Comparison of ENCODE assay signal across 22 cellular contexts in genomic region chr11:83600656-83601055, GRCh38.
DNase-seq lines count a peak whose midpoint lies in the region; ATAC-seq, FAIRE-seq and TF ChIP-seq lines count a peak whose summit lies in the region.
"Had no signal": no experiment of that assay in that cellular context is flagged by ENCODE, and none has a peak within 500 bp of the region (broad histone marks: within the 10 kb centered on the region; RNA-seq: fewer than 3 reads in every experiment).

No MANE protein-coding gene starts in this region.

- H3K27ac ChIP-seq in trophoblast cell (ENCODE audit: low read depth, low read length) = peak overlapping the region; percentile 53

- H4K8ac ChIP-seq in trophoblast cell (ENCODE audit: low read depth, low read length) = no peak overlapping the region

- WGBS in trophoblast cell (ENCODE audit: extremely low coverage, insufficient coverage, insufficient read length) = no CpG with 5 or more reads among the region's 1 CpG

- H3K79me1 ChIP-seq in trophoblast cell (ENCODE audit: low read length) = no peaks in the 10 kb centered on the region

- no peaks in the 10 kb centered on the region for H3K36me3 Mint-ChIP-seq in immature natural killer cell

- no peak overlapping the region for H3K4ac ChIP-seq in trophoblast cell (ENCODE audit: low read depth, low read length)

- H2AK5ac ChIP-seq in trophoblast cell (ENCODE audit: low read length) = no peak overlapping the region

- no peak overlapping the region for H3K27ac Mint-ChIP-seq in immature natural killer cell
- H3K27ac Mint-ChIP-seq: B cell; CD4-positive, alpha-beta T cell; HFFc6 had no signal

- no peak for TF ChIP-seq POLR2A in GM12891 (IDR thresholded peaks at IDR 0.05; ENCODE audit: low read depth, low read length)

- H3K9me3 ChIP-seq in trophoblast cell (ENCODE audit: insufficient read depth, low read depth, low read length) (no peaks in the 10 kb centered on the region), HAP-1 (no peaks in the 10 kb centered on the region)

- H3K9me3 Mint-ChIP-seq in immature natural killer cell = peaks cover 0 to 8% (median 0%) of the 10 kb centered on the region in 6 donors
- H3K9me3 Mint-ChIP-seq: CD4-positive, alpha-beta T cell; HFFc6 had no signal

- no peaks in the 10 kb centered on the region for H3K36me3 ChIP-seq in trophoblast cell (ENCODE audit: control insufficient read depth in 1 of 2, insufficient read depth in 2 of 2, low read length in 2 of 2)
- no peaks in the 10 kb centered on the region for H3K36me3 ChIP-seq in HAP-1 (replicated peaks)

- H3K27me3 Mint-ChIP-seq in immature natural killer cell (ENCODE audit: low read depth in 3 of 3) = peaks cover 0 to 5% (median 2%) of the 10 kb centered on the region in 3 donors
- H3K27me3 Mint-ChIP-seq: B cell; CD4-positive, alpha-beta T cell had no signal

- H2BK5ac ChIP-seq in trophoblast cell (ENCODE audit: low read depth, low read length, poor library complexity) = no peak overlapping the region

- H4K91ac ChIP-seq in trophoblast cell (ENCODE audit: low read depth, low read length) = no peak overlapping the region

- H3K4me2 ChIP-seq in trophoblast cell (ENCODE audit: low read length) = peak overlapping the region; percentile 25

- H3K4me3 ChIP-seq in trophoblast cell (ENCODE audit: low read depth, low read length) (no peak overlapping the region), HAP-1 (no peak overlapping the region)
- H3K4me3 ChIP-seq: K562 had no signal

- no peaks in the 10 kb centered on the region for H3K79me2 ChIP-seq in trophoblast cell (ENCODE audit: control insufficient read depth, insufficient read depth, low read length, poor library complexity)

- no peak overlapping the region for H3K18ac ChIP-seq in trophoblast cell (ENCODE audit: low read length)

- no peak overlapping the region for H4K12ac ChIP-seq in trophoblast cell (ENCODE audit: low read depth, low read length)

- H3K9ac ChIP-seq in trophoblast cell (ENCODE audit: low read length) = no peak overlapping the region

- no peaks in the 10 kb centered on the region for H3K27me3 ChIP-seq in trophoblast cell (ENCODE audit: insufficient read depth, low read length)
- H3K27me3 ChIP-seq in HAP-1 (ENCODE audit: low read depth) = no peaks in the 10 kb centered on the region

- peak; percentile 35 for FAIRE-seq in GM12891 (lab: Jason Lieb, UNC)
- FAIRE-seq: H1, HTR-8/SVneo, K562 had no signal

- DNase-seq in Ammon's horn (ENCODE audit: low spot score) (peak; percentile 34), GM12891 (ENCODE audit: insufficient read length, low spot score) (no peak), cerebellar cortex (ENCODE audit: low spot score) (peak; percentile 45), trophoblast cell (peak; percentile 51 to 66), immature natural killer cell (no peak), HAP-1 (ENCODE audit: low spot score in 2 of 2) (no peak)
- no peak for DNase-seq in stimulated activated CD4-positive, alpha-beta T cell treated with anti-CD3 and anti-CD28 coated beads, Interleukin-15, amount 100 ng/mL, for 24 hours
- DNase-seq: ACHN; C1 segment of cervical spinal cord; Calu3; CD4-positive, alpha-beta T cell; DMS153; DMS79 treated with DMSO at 0.1 percent for 48 hours; EL; GF-D8; HCEC 1CT; HFFc6 had no signal

- no peak overlapping the region for H3K14ac ChIP-seq in trophoblast cell (ENCODE audit: low read length)

- ATAC-seq in GM18517 (IDR thresholded peaks at IDR 0.05; ENCODE audit: unreplicated experiment) = no peak
- ATAC-seq: K562 had no signal

- no peak overlapping the region for H3K4me3 Mint-ChIP-seq in immature natural killer cell
- H3K4me3 Mint-ChIP-seq: B cell; CD4-positive, alpha-beta T cell; HFFc6 had no signal

- H3K4me1 ChIP-seq in trophoblast cell (ENCODE audit: control insufficient read depth in 1 of 2, insufficient read depth in 2 of 2, low read length in 2 of 2) (peaks cover 0 to 9% of the 10 kb centered on the region in 2 experiments), HAP-1 (no peaks in the 10 kb centered on the region)

- in situ Hi-C loops in HAP-1 (cut with MboI; ENCODE audit: low sequenced_read_pairs) = no loop called here

- no peak overlapping the region for H2AFZ ChIP-seq in trophoblast cell (ENCODE audit: insufficient read depth, low read length, poor library complexity)

- no peak overlapping the region for H3K23ac ChIP-seq in trophoblast cell (ENCODE audit: low read length)

- no peaks in the 10 kb centered on the region for H3K4me1 Mint-ChIP-seq in immature natural killer cell

- H2BK12ac ChIP-seq in trophoblast cell (ENCODE audit: low read length) = no peak overlapping the region

- H2BK120ac ChIP-seq in trophoblast cell (ENCODE audit: insufficient read depth, low read length, poor library complexity) = no peak overlapping the region

TF ChIP-seq in GM12891, 5 proteins besides CTCF, POLR2A, EP300 and RAD21:
- TF ChIP-seq POU2F2 (IDR thresholded peaks at IDR 0.05; ENCODE audit: low read depth, low read length) = no peak
- TF ChIP-seq TAF1 (IDR thresholded peaks at IDR 0.05; ENCODE audit: low read depth, low read length) = no peak
- no peak for TF ChIP-seq PAX5 (IDR thresholded peaks at IDR 0.05; ENCODE audit: insufficient read depth, low read length, severe bottlenecking)
- TF ChIP-seq POLR2AphosphoS5 (IDR thresholded peaks at IDR 0.05; ENCODE audit: low read depth, low read length) = no peak
- no peak for TF ChIP-seq SPI1 (IDR thresholded peaks at IDR 0.05; ENCODE audit: low read depth, low read length)
TF ChIP-seq in GM12891: peak in this region for 0.

Comparison
In these comparisons a context has a peak if more than half of its experiments do, and no peak if none do; other contexts are left out.
1. DNase-seq: peak in Ammon's horn (single experiment), cerebellar cortex (single experiment) and trophoblast cell (2 of 2); none in GM12891 (single experiment), stimulated activated CD4-positive, alpha-beta T cell treated with anti-CD3 and anti-CD28 coated beads, Interleukin-15, amount 100 ng/mL, for 24 hours (single experiment), immature natural killer cell (0 of 3) and HAP-1 (0 of 2).